ENCODE assay signal across 8 cellular contexts in genomic region chr6:3001773-3002293, GRCh38. TPM values are rescaled to one million over a fixed set of nuclear protein-coding genes. Genes with fewer than 3 reads are reported as not detected.
DNase-seq lines count a peak whose midpoint lies in the region; ATAC-seq and TF ChIP-seq lines count a peak whose summit lies in the region.

No MANE protein-coding gene starts in this region.

- intact Hi-C loops in upper lobe of right lung (cut with DNase I) = no loop called here

- H3K27ac ChIP-seq in upper lobe of right lung = no peak overlapping the region

- ATAC-seq in upper lobe of right lung (peak; percentile 22), HG02678 (IDR thresholded peaks at IDR 0.05; ENCODE audit: unreplicated experiment) (no peak), HG03135 (IDR thresholded peaks at IDR 0.05; ENCODE audit: unreplicated experiment) (no peak)

- peaks cover 11% of the 10 kb centered on the region for H3K4me1 ChIP-seq in upper lobe of right lung

- DNase-seq in COLO829 (ENCODE audit: low spot score) (peak; percentile 81), GM20000 (ENCODE audit: low spot score) (peak; percentile 73), NCI-H82 treated with DMSO at 0.1 percent for 48 hours (lab: John Stamatoyannopoulos, UW; ENCODE audit: unreplicated experiment) (peak; percentile 49), astrocyte of the hippocampus (ENCODE audit: low read depth, low spot score) (peak; percentile 77), islet precursor cell (peak; percentile 65), upper lobe of right lung (no peak)

- peaks cover 24% of the 10 kb centered on the region for H3K36me3 ChIP-seq in upper lobe of right lung

- H3K9me3 ChIP-seq in upper lobe of right lung = no peaks in the 10 kb centered on the region

- H3K4me3 ChIP-seq in upper lobe of right lung = no peak overlapping the region

- no peaks in the 10 kb centered on the region for H3K27me3 ChIP-seq in upper lobe of right lung

- TF ChIP-seq CTCF in GM20000 (IDR thresholded peaks at IDR 0.05; ENCODE audit: extremely low read depth, missing control alignments) (peak; percentile 51), upper lobe of right lung (IDR thresholded peaks at IDR 0.05) (peak; percentile 57)

RNA-seq across cellular contexts. Expression of gene NQO2, which starts 2.1 kb away (rescaled TPM):
- total RNA-seq in upper lobe of right lung = 20.6 TPM

RNA-seq across cellular contexts. Expression of gene SERPINB6, which starts 30.5 kb away (rescaled TPM):
- total RNA-seq in upper lobe of right lung = 157 TPM
